ENCODE assay signal across 10 cellular contexts in genomic region chr11:64867748-64868462, GRCh38. TPM values are rescaled to one million over a fixed set of nuclear protein-coding genes. Genes with fewer than 3 reads are reported as not detected.
DNase-seq lines count a peak whose midpoint lies in the region; ATAC-seq and TF ChIP-seq lines count a peak whose summit lies in the region.
"Had no signal": no experiment of that assay in that cellular context is flagged by ENCODE, and none has a peak within 500 bp of the region (broad histone marks: within the 10 kb centered on the region; RNA-seq: fewer than 3 reads in every experiment).

No MANE protein-coding gene starts in this region.

- CTCF ChIA-PET in MCF 10A (lab: Yijun Ruan, JAX) = interaction anchor here (0.5 to 6.2 kb wide), 5 partner anchors 9 to 314 kb away, joined by 4 to 48 read pairs (median 6); partner anchors contain the start of genes CAPN1 and EHD1

- peaks cover 54% of the 10 kb centered on the region for H4K20me1 ChIP-seq in BLaER1

- peaks cover 52% of the 10 kb centered on the region for H3K36me3 ChIP-seq in BLaER1
- H3K36me3 ChIP-seq in KOPT-K1 (ENCODE audit: insufficient read depth, low read length) = peaks cover 36% of the 10 kb centered on the region
- peaks cover 50% of the 10 kb centered on the region for H3K36me3 ChIP-seq in neutrophil
- peaks cover 0 to 25% of the 10 kb centered on the region in 2 donors for H3K36me3 ChIP-seq in adrenal gland (replicated peaks in 1 of 2)

- H3K4me1 ChIP-seq in BLaER1 (peaks cover 100% of the 10 kb centered on the region), neutrophil (ENCODE audit: control insufficient read depth in 1 of 2, insufficient read depth in 1 of 2, low read depth in 1 of 2, low read length in 1 of 2) (peaks cover 97 to 98% of the 10 kb centered on the region in 2 experiments), adrenal gland (replicated peaks in 1 of 2) (peaks cover 35 to 68% of the 10 kb centered on the region in 2 donors)

- no peaks in the 10 kb centered on the region for H3K9me3 ChIP-seq in BLaER1
- no peaks in the 10 kb centered on the region for H3K9me3 ChIP-seq in KOPT-K1 (ENCODE audit: insufficient read depth, low read length, poor library complexity, severe bottlenecking)
- no peaks in the 10 kb centered on the region for H3K9me3 ChIP-seq in neutrophil
- H3K9me3 ChIP-seq in adrenal gland (replicated peaks in 1 of 3) = no peaks in the 10 kb centered on the region

- no peak for DNase-seq in MCF 10A (ENCODE audit: unreplicated experiment)
- DNase-seq in putamen (ENCODE audit: low spot score) = no peak
- DNase-seq in OCI-M2 (lab: John Stamatoyannopoulos, UW; ENCODE audit: unreplicated experiment) = no peak
- no peak for DNase-seq in adrenal gland
- DNase-seq: DMS79 treated with DMSO at 0.1 percent for 48 hours, SHP77 treated with DMSO at 0.1 percent for 48 hours had no signal

- H3K4me2 ChIP-seq in BLaER1 = peak overlapping the region; percentile 97

- no peak for TF ChIP-seq POLR2A in adrenal gland (IDR thresholded peaks at IDR 0.05)

- H3K27me3 Mint-ChIP-seq in MCF 10A (ENCODE audit: insufficient read depth, unreplicated experiment) = no peaks in the 10 kb centered on the region

- TF ChIP-seq CTCF in MCF 10A (IDR thresholded peaks at IDR 0.05; ENCODE audit: unreplicated experiment) (no peak), neutrophil (IDR thresholded peaks at IDR 0.05) (no peak), adrenal gland (IDR thresholded peaks at IDR 0.05) (no peak)

- H3K4me3 Mint-ChIP-seq in MCF 10A (ENCODE audit: unreplicated experiment) = peak overlapping the region; percentile 41

- H3K9me3 Mint-ChIP-seq in MCF 10A (ENCODE audit: unreplicated experiment) = no peaks in the 10 kb centered on the region

- intact Hi-C loops in MCF 10A (cut with micrococcal nuclease) (no loop called here), adrenal gland (cut with DNase I) (no loop called here)

- no TSS peak for BruUV-seq in MCF 10A (replicated peaks; lab: Mats Ljungman, UMichigan)

- H3K4me1 Mint-ChIP-seq in MCF 10A (ENCODE audit: insufficient read depth, unreplicated experiment) = peaks cover 41% of the 10 kb centered on the region

- WGBS in adrenal gland, 4 donors = 88 to 91% (median 89%) methylated on average over 25 to 28 of the region's 28 CpGs

- peak overlapping the region; percentile 81 for H3K9ac ChIP-seq in BLaER1

- H3K4me3 ChIP-seq in BLaER1 = no peak overlapping the region
- H3K4me3 ChIP-seq in neutrophil (ENCODE audit: low read depth in 1 of 2, low read length in 1 of 2) = no peak overlapping the region
- H3K4me3 ChIP-seq in adrenal gland = no peak overlapping the region

- POLR2A ChIA-PET in MCF 10A (lab: Yijun Ruan, JAX) = interaction anchor here (0.7 to 9.2 kb wide), 7 partner anchors 10 to 267 kb away, joined by 3 to 103 read pairs (median 5); partner anchors contain the start of genes CDC42BPG, EHD1, FAU and SYVN1

- peak overlapping the region; percentile 49 for H3K27ac Mint-ChIP-seq in MCF 10A (ENCODE audit: low read depth, unreplicated experiment)

- H3K27ac ChIP-seq in BLaER1 = peak overlapping the region; percentile 92
- H3K27ac ChIP-seq in KOPT-K1 (ENCODE audit: low read depth, low read length, poor library complexity, severe bottlenecking) = peak overlapping the region; percentile 53
- H3K27ac ChIP-seq in neutrophil = peak overlapping the region; percentile 99
- no peak overlapping the region for H3K27ac ChIP-seq in adrenal gland

- no peak for ATAC-seq in HG03097 (IDR thresholded peaks at IDR 0.05; ENCODE audit: low FRiP score, unreplicated experiment)

- H3K27me3 ChIP-seq in BLaER1 (no peaks in the 10 kb centered on the region), neutrophil (no peaks in the 10 kb centered on the region), adrenal gland (no peaks in the 10 kb centered on the region)

- peaks cover 13% of the 10 kb centered on the region for H3K36me3 Mint-ChIP-seq in MCF 10A (ENCODE audit: insufficient read depth, unreplicated experiment)

RNA-seq across cellular contexts. Expression of gene EHD1, which starts 10.5 kb away (rescaled TPM):
- total RNA-seq in MCF 10A (2022) (67.9 and 80.6 TPM in 2 replicates), adrenal gland (100 to 1,000 TPM in 1 of 8 donors, 10 to 100 TPM in 7; 38.5 to 107 (median 57.1) TPM)
- 10 to 100 TPM; 14.3 to 50.4 (median 20.0) TPM for polyA plus RNA-seq in adrenal gland

RNA-seq across cellular contexts. Expression of gene CDC42BPG, which starts 23.5 kb away (rescaled TPM):
- total RNA-seq in MCF 10A (2022) (3.0 and 3.7 TPM in 2 replicates), adrenal gland (10 to 100 TPM in 2 of 8 donors, 1 to 10 TPM in 6; 4.9 to 12.9 (median 9.1) TPM)
- 1 to 10 TPM; 3.3 to 7.4 (median 4.9) TPM for polyA plus RNA-seq in adrenal gland

RNA-seq across cellular contexts. Expression of gene ATG2A, which starts 49.1 kb away (rescaled TPM):
- total RNA-seq in MCF 10A (2022) (28.7 and 29.9 TPM in 2 replicates), adrenal gland (10 to 100 TPM; 27.2 to 43.5 (median 34.3) TPM)
- polyA plus RNA-seq in adrenal gland = 10 to 100 TPM in 2 of 3 donors, 1 to 10 TPM in 1; 3.6 to 43.3 (median 32.4) TPM

RNA-seq across cellular contexts. Expression of gene PPP2R5B, which starts 56.6 kb away (rescaled TPM):
- total RNA-seq in MCF 10A (2022) (38.0 and 48.0 TPM in 2 replicates), adrenal gland (10 to 100 TPM; 11.4 to 26.6 (median 21.2) TPM)
- 10 to 100 TPM; 10.7 to 51.3 (median 25.6) TPM for polyA plus RNA-seq in adrenal gland

RNA-seq across cellular contexts. Expression of gene MEN1, which starts 57.6 kb away (rescaled TPM):
- 29.2 and 33.1 TPM in 2 replicates for total RNA-seq in MCF 10A (2022)
- total RNA-seq in adrenal gland = 10 to 100 TPM; 19.7 to 50.6 (median 30.3) TPM
- 10 to 100 TPM; 21.4 to 32.8 (median 29.1) TPM for polyA plus RNA-seq in adrenal gland

Comparison
In these comparisons a context has a peak if more than half of its experiments do, and no peak if none do; other contexts are left out.
1. H3K27ac ChIP-seq: peak in BLaER1 (single experiment), KOPT-K1 (single experiment) and neutrophil (single experiment); none in adrenal gland (0 of 5).